ENCODE assay signal across 18 cellular contexts in genomic region chr1:62050165-62050564, GRCh38.
"Had no signal": no experiment of that assay in that cellular context is flagged by ENCODE, and none has a peak within 500 bp of the region (broad histone marks: within the 10 kb centered on the region; RNA-seq: fewer than 3 reads in every experiment).

No MANE protein-coding gene starts in this region.

- DNase-seq: effector memory CD4-positive, alpha-beta T cell; glutamatergic neuron; mammary epithelial cell; natural killer cell; right cardiac atrium; stimulated activated CD4-positive, alpha-beta T cell treated with anti-CD3 and anti-CD28 coated beads, Interleukin-4, amount 100 ng/mL, for 1 hour; stimulated activated CD8-positive, alpha-beta memory T cell treated with anti-CD3 and anti-CD28 coated beads, Interleukin-4, amount 100 ng/mL, for 48 hours; stimulated activated naive CD8-positive, alpha-beta T cell treated with anti-CD3 and anti-CD28 coated beads, Interleukin-15, Interleukin-2, amounts not matched to agents 100 U/mL and 50 U/mL, for 24 hours; thyroid gland had no signal

- H3K36me3 Mint-ChIP-seq: natural killer cell had no signal

- H3K4me3 Mint-ChIP-seq: natural killer cell; neural crest cell; stimulated activated effector memory CD8-positive, alpha-beta T cell treated with anti-CD3 and anti-CD28 coated beads, Interleukin-12 subunit alpha, Interleukin-12 subunit beta, amount 100 ng/mL, for 72 hours; type B pancreatic cell had no signal

- H3K27ac ChIP-seq: esophagus muscularis mucosa, gastroesophageal sphincter, suprapubic skin, thyroid gland had no signal

- H3K9me3 ChIP-seq: esophagus muscularis mucosa, gastroesophageal sphincter, suprapubic skin, thyroid gland had no signal

- H3K9me3 Mint-ChIP-seq: natural killer cell; neural crest cell; stimulated activated effector memory CD8-positive, alpha-beta T cell treated with anti-CD3 and anti-CD28 coated beads, Interleukin-12 subunit alpha, Interleukin-12 subunit beta, amount 100 ng/mL, for 72 hours; type B pancreatic cell had no signal

- FAIRE-seq: endometrium, urothelium cell line had no signal

- H3K4me2 ChIP-seq: smooth muscle cell had no signal

- H3K4me1 Mint-ChIP-seq: natural killer cell; neural crest cell; stimulated activated effector memory CD8-positive, alpha-beta T cell treated with anti-CD3 and anti-CD28 coated beads, Interleukin-12 subunit alpha, Interleukin-12 subunit beta, amount 100 ng/mL, for 72 hours had no signal

- H3K27me3 ChIP-seq: esophagus muscularis mucosa, gastroesophageal sphincter, suprapubic skin, thyroid gland had no signal

- H3K27ac Mint-ChIP-seq: natural killer cell; stimulated activated effector memory CD8-positive, alpha-beta T cell treated with anti-CD3 and anti-CD28 coated beads, Interleukin-12 subunit alpha, Interleukin-12 subunit beta, amount 100 ng/mL, for 72 hours; type B pancreatic cell had no signal

- H3K4me3 ChIP-seq: esophagus muscularis mucosa, gastroesophageal sphincter, smooth muscle cell, suprapubic skin, thyroid gland had no signal

- ATAC-seq: gastroesophageal sphincter; natural killer cell; right cardiac atrium; stimulated activated effector memory CD8-positive, alpha-beta T cell treated with anti-CD3 and anti-CD28 coated beads, Interleukin-12 subunit alpha, Interleukin-12 subunit beta, amount 100 ng/mL, for 72 hours; stimulated activated naive CD8-positive, alpha-beta T cell treated with anti-CD3 and anti-CD28 coated beads, Interleukin-15, Interleukin-2, amounts not matched to agents 100 U/mL and 50 U/mL, for 24 hours had no signal

- H3K27me3 Mint-ChIP-seq: type B pancreatic cell had no signal

- H3K4me1 ChIP-seq: gastroesophageal sphincter, suprapubic skin had no signal
